8 cellular contexts compared by ENCODE assay signal in genomic region chr1:155979525-155980343, GRCh38. TPM values are rescaled to one million over a fixed set of nuclear protein-coding genes. Genes with fewer than 3 reads are reported as not detected.
A peak's percentile ranks its signal among the peaks of the same experiment; 100 is the strongest.
DNase-seq lines count a peak whose midpoint lies in the region; ATAC-seq, FAIRE-seq and TF ChIP-seq lines count a peak whose summit lies in the region.

No MANE protein-coding gene starts in this region.

- intact Hi-C loops in K562 (cut with micrococcal nuclease) (loop anchor here (5.0 kb wide), 1 partner anchor 73 kb away; the partner anchor contains the start of genes LAMTOR2 and UBQLN4), HepG2 (cut with micrococcal nuclease; ENCODE audit: unreplicated experiment) (loop anchor here (5.0 kb wide), 1 partner anchor 37 kb away; the partner anchor contains the start of gene RXFP4)

- H3K27ac ChIP-seq in C4-2B (peak overlapping the region; percentile 4; the same call in 1 of the 2 replicates), K562 (ENCODE audit: extremely low read depth, low read depth, low read length) (peak overlapping the region; percentile 93), HepG2 (ENCODE audit: extremely low read length, insufficient read depth, low read length) (no peak overlapping the region)

- peak overlapping the region; percentile 89 to 97 for H3K9ac ChIP-seq in K562 (ENCODE audit: insufficient read depth in 1 of 2, low read depth in 2 of 2, low read length in 2 of 2)
- H3K9ac ChIP-seq in HepG2 (ENCODE audit: insufficient read depth, low read depth, low read length), result peak overlapping the region; percentile 83; the same call in 1 of the 2 replicates

- 0 out of 4 replicates have a peak, but pooled peaks of 1 of the 2 experiments have one; percentile 4 for TF ChIP-seq RAD21 in K562 (CRISPR knock-in tag; conservative IDR thresholded peaks at IDR 0.05 in 1 of 2, IDR thresholded peaks at IDR 0.05 in 1 of 2)
- no peak for TF ChIP-seq RAD21 in HepG2 (CRISPR knock-in tag; IDR thresholded peaks at IDR 0.05)

- no peaks in the 10 kb centered on the region for H3K27me3 Mint-ChIP-seq in type B pancreatic cell

- TF ChIP-seq EP300 in K562 (IDR thresholded peaks at IDR 0.05; ENCODE audit: low read length) (peak; percentile 29; the same call in 1 of the 2 replicates), HepG2 (IDR thresholded peaks at IDR 0.05; ENCODE audit: low read depth in 2 of 2, low read length in 2 of 2) (no peak), HepG2 (CRISPR knock-in tag; IDR thresholded peaks at IDR 0.05; ENCODE audit: borderline replicate concordance) (no peak)

- H3K79me2 ChIP-seq in K562 (ENCODE audit: control insufficient read depth, insufficient read depth, low read length), result peaks cover 75% of the 10 kb centered on the region
- peaks cover 31% of the 10 kb centered on the region for H3K79me2 ChIP-seq in HepG2 (ENCODE audit: insufficient read depth, low read length)

- POLR2A ChIA-PET in K562 (lab: Yijun Ruan, JAX), result interaction anchor here (0.6 to 8.5 kb wide), 10 partner anchors 9 to 246 kb away, joined by 3 to 50 read pairs (median 4); partner anchors contain the start of gene KHDC4
- POLR2A ChIA-PET in HepG2 (lab: Yijun Ruan, JAX), result interaction anchor here (1.0 to 13.5 kb wide), 8 partner anchors 12 to 87 kb away, joined by 4 to 390 read pairs (median 10); partner anchors contain the start of genes KHDC4 and RXFP4

- 5% methylated on average over 4 of the region's 5 CpGs for WGBS in K562 (ENCODE audit: insufficient coverage, low coverage, missing lambda C conversion rate)
- 46% methylated on average over 5 of the region's 5 CpGs for whole genome bisulfite sequencing in HepG2 (ENCODE audit: low lambda C conversion rate)

- TF ChIP-seq CTCF in C4-2B (conservative IDR thresholded peaks at IDR 0.05) (no peak), K562 (IDR thresholded peaks at IDR 0.05 in 2 of 3, conservative IDR thresholded peaks at IDR 0.05 in 1 of 3; ENCODE audit: insufficient read depth in 2 of 3, low read depth in 1 of 3, low read length in 3 of 3) (peak in 1 of 3 experiments; percentile 24; a peak in 1 of 6 replicates), HepG2 (CRISPR knock-in tag; IDR thresholded peaks at IDR 0.05) (no peak), type B pancreatic cell (conservative IDR thresholded peaks at IDR 0.05) (no peak)

- H3K36me3 ChIP-seq in K562 (ENCODE audit: control insufficient read depth, insufficient read depth, low read length), result peaks cover 9% of the 10 kb centered on the region; the same call in 2 of the 3 replicates
- H3K36me3 ChIP-seq in HepG2 (replicated peaks in 1 of 2; ENCODE audit: control insufficient read depth in 1 of 2, insufficient read depth in 2 of 2, low read length in 2 of 2), result no peaks in the 10 kb centered on the region

- no peaks in the 10 kb centered on the region for H3K36me3 Mint-ChIP-seq in type B pancreatic cell

- CTCF ChIA-PET in K562 (lab: Yijun Ruan, JAX; ENCODE audit: low intra/inter-chr PET ratio) (no interaction called here), HepG2 (lab: Yijun Ruan, JAX; ENCODE audit: low intra/inter-chr PET ratio, low total read pairs) (no interaction called here)

- H2AFZ ChIP-seq in K562 (ENCODE audit: low read depth, low read length) (peak overlapping the region; percentile 18; the same call in 1 of the 2 replicates), HepG2 (ENCODE audit: low read length) (no peak overlapping the region)

- H3K4me3 ChIP-seq in K562, result peak overlapping the region; percentile 82
- H3K4me3 ChIP-seq in HepG2 (replicated peaks in 1 of 3; ENCODE audit: insufficient read depth in 1 of 3, low read depth in 2 of 3, low read length in 3 of 3), result peak overlapping the region; percentile 85 to 92 (median 90)

- H3K4me1 ChIP-seq in K562 (replicated peaks in 1 of 2; ENCODE audit: control insufficient read depth in 2 of 2, insufficient read depth in 2 of 2, low read length in 2 of 2), result peaks cover 54 to 65% of the 10 kb centered on the region in 2 experiments
- H3K4me1 ChIP-seq in HepG2 (ENCODE audit: insufficient read depth, low read length), result peaks cover 87% of the 10 kb centered on the region

- peak overlapping the region; percentile 91 for H3K4me3 Mint-ChIP-seq in type B pancreatic cell

- DNase-seq in KBM-7 (peak; percentile 54), K562 (ENCODE audit: extremely low read depth in 1 of 4, low spot score in 3 of 4) (peak; percentile 64 to 85 (median 74)), HepG2 (ENCODE audit: low spot score) (no peak), type B pancreatic cell (ENCODE audit: extremely low spot score, unreplicated experiment) (no peak), DMS 273 treated with DMSO at 0.1 percent for 48 hours (lab: John Stamatoyannopoulos, UW) (no peak), NCI-H2171 (lab: John Stamatoyannopoulos, UW) (no peak)
- no peak for DNase-seq in stimulated activated CD4-positive, alpha-beta T cell treated with anti-CD3 and anti-CD28 coated beads, Interleukin-4, amount 100 ng/mL, for 24 hours

- ATAC-seq in K562, result peak; percentile 63
- no peak for ATAC-seq in HepG2

- no peaks in the 10 kb centered on the region for H3K9me1 ChIP-seq in K562 (ENCODE audit: control insufficient read depth, insufficient read depth, low read length)

- H3K9me3 Mint-ChIP-seq in type B pancreatic cell, result no peaks in the 10 kb centered on the region

- H3K4me2 ChIP-seq in K562 (ENCODE audit: insufficient read depth, low read length) (peak overlapping the region; percentile 97), HepG2 (ENCODE audit: low read depth, low read length) (peak overlapping the region; percentile 92)

- no TSS peak for BruUV-seq in K562 (replicated peaks; lab: Mats Ljungman, UMichigan)
- no TSS peak for BruUV-seq in HepG2 (replicated peaks; lab: Mats Ljungman, UMichigan)

- H4K20me1 ChIP-seq in K562 (replicated peaks; ENCODE audit: control insufficient read depth, insufficient read depth, low read length), result peaks cover 8% of the 10 kb centered on the region; the same call in 1 of the 2 replicates
- no peaks in the 10 kb centered on the region for H4K20me1 ChIP-seq in HepG2 (ENCODE audit: insufficient read depth, low read length)

- H3K9me3 ChIP-seq in K562 (replicated peaks; ENCODE audit: control insufficient read depth, insufficient read depth, low read depth, low read length) (no peaks in the 10 kb centered on the region), HepG2 (ENCODE audit: low read length) (no peaks in the 10 kb centered on the region)

- FAIRE-seq in K562 (lab: Jason Lieb, UNC) (peak; percentile 95), HepG2 (lab: Jason Lieb, UNC) (no peak)

- H3K27me3 ChIP-seq in K562 (ENCODE audit: control insufficient read depth in 2 of 2, insufficient read depth in 2 of 2, low read length in 2 of 2), result no peaks in the 10 kb centered on the region
- no peaks in the 10 kb centered on the region; a peak in 1 of 5 replicates for H3K27me3 ChIP-seq in HepG2 (ENCODE audit: control insufficient read depth in 1 of 2, insufficient read depth in 2 of 2, low read length in 2 of 2)

- TF ChIP-seq POLR2A in K562 (conservative IDR thresholded peaks at IDR 0.05) (peak; percentile 52), HepG2 (IDR thresholded peaks at IDR 0.05; ENCODE audit: insufficient read depth in 1 of 2, low read depth in 2 of 2, low read length in 2 of 2) (no peak)

- H3K4me1 Mint-ChIP-seq in type B pancreatic cell (ENCODE audit: unreplicated experiment), result peaks cover 51% of the 10 kb centered on the region

- in situ Hi-C loops in KBM-7 (cut with MboI; ENCODE audit: low pct_unique_long_range_greater_than_20kb, low sequenced_read_pairs) (no loop called here), K562 (cut with MboI) (no loop called here), HepG2 (cut with HindIII; ENCODE audit: extremely low pct_ligation_motif_present, low pct_unique_long_range_greater_than_20kb) (loop anchor here (10.0 kb wide), 1 partner anchor 45 kb away; the partner anchor contains the start of gene KHDC4)

- H3K27ac Mint-ChIP-seq in type B pancreatic cell, result peak overlapping the region; percentile 83

RNA-seq across cellular contexts. Expression of gene ARHGEF2, which starts 1.4 kb away (rescaled TPM):
- 175 and 365 TPM in 2 replicates for total RNA-seq in K562 (2011; cell fraction: chromatin; rRNA removed; ENCODE audit: low replicate concordance)
- total RNA-seq in K562 (2011; cell fraction: nucleolus; rRNA removed), result 135 and 163 TPM in 2 replicates
- 142 and 179 TPM in 2 replicates for total RNA-seq in K562 (2011; cell fraction: nucleoplasm; rRNA removed)
- 113 and 119 TPM in 2 replicates for total RNA-seq in K562 (2014; rRNA removed)
- total RNA-seq in K562 (2014; rRNA removed; fragmentation: Illumina TruSeq; extraction: Trizol), result 59.1 and 66.7 TPM in 2 replicates
- 62.2 and 63.9 TPM in 2 replicates for total RNA-seq in K562 (2015; rRNA removed; fragmentation: Illumina TruSeq; extraction: Trizol)
- 147 and 162 TPM in 2 replicates for total RNA-seq in K562 (2021)
- 52.8 and 100 TPM in 2 replicates for polyA plus RNA-seq in K562 (2011; rRNA removed)
- 40.6 and 45.1 TPM in 2 replicates for polyA plus RNA-seq in K562 (2011; cell fraction: cytosol; rRNA removed)
- 202 and 207 TPM in 2 replicates for polyA plus RNA-seq in K562 (2011; cell fraction: nucleus; rRNA removed)
- polyA plus RNA-seq in K562 (2012), result 106 and 239 TPM in 2 replicates
- polyA plus RNA-seq in K562 (2014; fragmentation: Illumina TruSeq; extraction: Trizol), result 121 and 136 TPM in 2 replicates
- polyA plus RNA-seq in K562 (2014; fragmentation: Nextera tagmentation; extraction: Ambion mirVana), result 1 to 10 TPM; 7.1 to 8.9 TPM
- 79.1 and 95.7 TPM in 2 replicates for polyA plus RNA-seq in K562 (2014; rRNA removed)
- 70.3 and 101 TPM in 2 replicates for polyA minus RNA-seq in K562 (2011; rRNA and poly(A)+ RNA removed)
- polyA minus RNA-seq in K562 (2011; cell fraction: cytosol; rRNA and poly(A)+ RNA removed), result 51.2 and 55.2 TPM in 2 replicates
- 72.3 and 98.7 TPM in 2 replicates for polyA minus RNA-seq in K562 (2011; cell fraction: nucleus; rRNA and poly(A)+ RNA removed)
- total RNA-seq in HepG2 (2016; rRNA removed; fragmentation: Illumina TruSeq; extraction: Trizol), result 15.0 and 16.1 TPM in 2 replicates
- 7.7 and 8.4 TPM in 2 replicates for total RNA-seq in HepG2 (2016; cell fraction: cytosol; rRNA removed; fragmentation: Illumina TruSeq; extraction: Trizol; ENCODE audit: low read depth)
- total RNA-seq in HepG2 (2016; cell fraction: insoluble cytoplasmic fraction; rRNA removed; fragmentation: Illumina TruSeq; extraction: Trizol), result 12.9 and 18.6 TPM in 2 replicates
- total RNA-seq in HepG2 (2016; cell fraction: membrane; rRNA removed; fragmentation: Illumina TruSeq; extraction: Trizol), result 10.3 and 11.1 TPM in 2 replicates
- 13.2 and 15.5 TPM in 2 replicates for total RNA-seq in HepG2 (2016; cell fraction: nucleus; rRNA removed; fragmentation: Illumina TruSeq; extraction: Trizol)
- polyA plus RNA-seq in HepG2 (2011; rRNA removed), result 32.1 and 33.1 TPM in 2 replicates
- polyA plus RNA-seq in HepG2 (2011; cell fraction: cytosol; rRNA removed), result 15.2 and 17.5 TPM in 2 replicates
- 104 and 108 TPM in 2 replicates for polyA plus RNA-seq in HepG2 (2011; cell fraction: nucleus; rRNA removed)
- 28.0 and 37.8 TPM in 2 replicates for polyA plus RNA-seq in HepG2 (2012)
- polyA plus RNA-seq in HepG2 (2016; cell fraction: cytosol; fragmentation: Illumina TruSeq; extraction: Trizol; ENCODE audit: low read depth), result 1.9 and 2.0 TPM in 2 replicates
- polyA plus RNA-seq in HepG2 (2016; cell fraction: insoluble cytoplasmic fraction; fragmentation: Illumina TruSeq; extraction: Trizol; ENCODE audit: low read depth), result 13.1 and 13.4 TPM in 2 replicates
- 3.6 and 3.8 TPM in 2 replicates for polyA plus RNA-seq in HepG2 (2016; cell fraction: membrane; fragmentation: Illumina TruSeq; extraction: Trizol; ENCODE audit: low read depth)
- polyA plus RNA-seq in HepG2 (2016; cell fraction: nucleus; fragmentation: Illumina TruSeq; extraction: Trizol; ENCODE audit: insufficient read depth, low read depth), result 34.1 and 35.2 TPM in 2 replicates
- polyA minus RNA-seq in HepG2 (2011; rRNA and poly(A)+ RNA removed; ENCODE audit: low replicate concordance), result 54.1 and 96.8 TPM in 2 replicates
- polyA minus RNA-seq in HepG2 (2011; cell fraction: cytosol; rRNA and poly(A)+ RNA removed), result 17.6 and 19.9 TPM in 2 replicates
- polyA minus RNA-seq in HepG2 (2011; cell fraction: nucleus; rRNA and poly(A)+ RNA removed), result 50.0 and 65.8 TPM in 2 replicates
- total RNA-seq in type B pancreatic cell (ENCODE audit: low replicate concordance), result 46.4 and 80.6 TPM in 2 replicates

RNA-seq across cellular contexts. Expression of gene RXFP4, which starts 38.3 kb away (rescaled TPM):
- 0.42 TPM in 1 of 2 replicates, not detected in the other for total RNA-seq in K562 (2011; cell fraction: chromatin; rRNA removed; ENCODE audit: low replicate concordance)
- total RNA-seq in K562 (2011; cell fraction: nucleolus; rRNA removed), result not detected in 2 replicates
- total RNA-seq in K562 (2011; cell fraction: nucleoplasm; rRNA removed), result 0.29 TPM in 1 of 2 replicates, not detected in the other
- total RNA-seq in K562 (2014; rRNA removed) (0.64 TPM in 1 of 2 replicates, not detected in the other), K562 (2014; rRNA removed; fragmentation: Illumina TruSeq; extraction: Trizol) (not detected in 2 replicates), K562 (2015; rRNA removed; fragmentation: Illumina TruSeq; extraction: Trizol) (not detected in 2 replicates), K562 (2021) (not detected in 2 replicates), HepG2 (2016; rRNA removed; fragmentation: Illumina TruSeq; extraction: Trizol) (0.38 TPM in 1 of 2 replicates, not detected in the other), type B pancreatic cell (ENCODE audit: low replicate concordance) (not detected in 2 replicates)
- polyA plus RNA-seq in K562 (2011; rRNA removed) (not detected in 2 replicates), K562 (2014; fragmentation: Illumina TruSeq; extraction: Trizol) (not detected in 2 replicates), K562 (2014; fragmentation: Nextera tagmentation; extraction: Ambion mirVana) (not detected), K562 (2014; rRNA removed) (not detected in 2 replicates), HepG2 (2011; rRNA removed) (1.4 and 1.9 TPM in 2 replicates)
- not detected in 2 replicates for polyA plus RNA-seq in K562 (2011; cell fraction: cytosol; rRNA removed)
- polyA plus RNA-seq in K562 (2011; cell fraction: nucleus; rRNA removed), result not detected in 2 replicates
- not detected in 2 replicates for polyA plus RNA-seq in K562 (2012)
- polyA minus RNA-seq in K562 (2011; rRNA and poly(A)+ RNA removed), result not detected in 2 replicates
- polyA minus RNA-seq in K562 (2011; cell fraction: cytosol; rRNA and poly(A)+ RNA removed), result not detected in 2 replicates
- polyA minus RNA-seq in K562 (2011; cell fraction: nucleus; rRNA and poly(A)+ RNA removed), result not detected in 2 replicates
- not detected in 2 replicates for total RNA-seq in HepG2 (2016; cell fraction: cytosol; rRNA removed; fragmentation: Illumina TruSeq; extraction: Trizol; ENCODE audit: low read depth)
- 0.25 and 0.28 TPM in 2 replicates for total RNA-seq in HepG2 (2016; cell fraction: insoluble cytoplasmic fraction; rRNA removed; fragmentation: Illumina TruSeq; extraction: Trizol)
- total RNA-seq in HepG2 (2016; cell fraction: membrane; rRNA removed; fragmentation: Illumina TruSeq; extraction: Trizol), result not detected in 2 replicates
- total RNA-seq in HepG2 (2016; cell fraction: nucleus; rRNA removed; fragmentation: Illumina TruSeq; extraction: Trizol), result 0.31 TPM in 1 of 2 replicates, not detected in the other
- 1.3 and 2.1 TPM in 2 replicates for polyA plus RNA-seq in HepG2 (2011; cell fraction: cytosol; rRNA removed)
- polyA plus RNA-seq in HepG2 (2011; cell fraction: nucleus; rRNA removed), result 0.42 and 0.48 TPM in 2 replicates
- polyA plus RNA-seq in HepG2 (2012), result 0.48 and 0.72 TPM in 2 replicates
- polyA plus RNA-seq in HepG2 (2016; cell fraction: cytosol; fragmentation: Illumina TruSeq; extraction: Trizol; ENCODE audit: low read depth), result 0.08 TPM in 1 of 2 replicates, not detected in the other
- polyA plus RNA-seq in HepG2 (2016; cell fraction: insoluble cytoplasmic fraction; fragmentation: Illumina TruSeq; extraction: Trizol; ENCODE audit: low read depth), result not detected in 2 replicates
- not detected in 2 replicates for polyA plus RNA-seq in HepG2 (2016; cell fraction: membrane; fragmentation: Illumina TruSeq; extraction: Trizol; ENCODE audit: low read depth)
- polyA plus RNA-seq in HepG2 (2016; cell fraction: nucleus; fragmentation: Illumina TruSeq; extraction: Trizol; ENCODE audit: insufficient read depth, low read depth), result 0.64 and 0.79 TPM in 2 replicates
- polyA minus RNA-seq in HepG2 (2011; rRNA and poly(A)+ RNA removed; ENCODE audit: low replicate concordance), result 1.4 and 2.7 TPM in 2 replicates
- 0.49 TPM in 1 of 2 replicates, not detected in the other for polyA minus RNA-seq in HepG2 (2011; cell fraction: cytosol; rRNA and poly(A)+ RNA removed)
- polyA minus RNA-seq in HepG2 (2011; cell fraction: nucleus; rRNA and poly(A)+ RNA removed), result 0.39 and 1.1 TPM in 2 replicates

RNA-seq across cellular contexts. Expression of gene SSR2, which starts 41.0 kb away (rescaled TPM):
- total RNA-seq in K562 (2011; cell fraction: chromatin; rRNA removed; ENCODE audit: low replicate concordance), result 135 and 263 TPM in 2 replicates
- 381 and 406 TPM in 2 replicates for total RNA-seq in K562 (2011; cell fraction: nucleolus; rRNA removed)
- 336 and 340 TPM in 2 replicates for total RNA-seq in K562 (2011; cell fraction: nucleoplasm; rRNA removed)
- total RNA-seq in K562 (2014; rRNA removed) (161 and 196 TPM in 2 replicates), K562 (2014; rRNA removed; fragmentation: Illumina TruSeq; extraction: Trizol) (211 and 214 TPM in 2 replicates), K562 (2015; rRNA removed; fragmentation: Illumina TruSeq; extraction: Trizol) (228 TPM in 2 replicates), K562 (2021) (167 and 183 TPM in 2 replicates), HepG2 (2016; rRNA removed; fragmentation: Illumina TruSeq; extraction: Trizol) (150 and 284 TPM in 2 replicates), type B pancreatic cell (ENCODE audit: low replicate concordance) (223 and 248 TPM in 2 replicates)
- polyA plus RNA-seq in K562 (2011; rRNA removed) (411 and 494 TPM in 2 replicates), K562 (2014; fragmentation: Illumina TruSeq; extraction: Trizol) (350 and 402 TPM in 2 replicates), K562 (2014; fragmentation: Nextera tagmentation; extraction: Ambion mirVana) (100 to 1,000 TPM; 370 to 392 TPM), K562 (2014; rRNA removed) (240 and 277 TPM in 2 replicates), HepG2 (2011; rRNA removed) (442 and 461 TPM in 2 replicates)
- polyA plus RNA-seq in K562 (2011; cell fraction: cytosol; rRNA removed), result 526 and 973 TPM in 2 replicates
- 138 and 218 TPM in 2 replicates for polyA plus RNA-seq in K562 (2011; cell fraction: nucleus; rRNA removed)
- polyA plus RNA-seq in K562 (2012), result 186 and 526 TPM in 2 replicates
- polyA minus RNA-seq in K562 (2011; rRNA and poly(A)+ RNA removed), result 232 and 241 TPM in 2 replicates
- polyA minus RNA-seq in K562 (2011; cell fraction: cytosol; rRNA and poly(A)+ RNA removed), result 105 and 113 TPM in 2 replicates
- 23.0 and 51.5 TPM in 2 replicates for polyA minus RNA-seq in K562 (2011; cell fraction: nucleus; rRNA and poly(A)+ RNA removed)
- total RNA-seq in HepG2 (2016; cell fraction: cytosol; rRNA removed; fragmentation: Illumina TruSeq; extraction: Trizol; ENCODE audit: low read depth), result 92.7 and 103 TPM in 2 replicates
- 138 and 293 TPM in 2 replicates for total RNA-seq in HepG2 (2016; cell fraction: insoluble cytoplasmic fraction; rRNA removed; fragmentation: Illumina TruSeq; extraction: Trizol)
- 147 and 165 TPM in 2 replicates for total RNA-seq in HepG2 (2016; cell fraction: membrane; rRNA removed; fragmentation: Illumina TruSeq; extraction: Trizol)
- 188 and 211 TPM in 2 replicates for total RNA-seq in HepG2 (2016; cell fraction: nucleus; rRNA removed; fragmentation: Illumina TruSeq; extraction: Trizol)
- polyA plus RNA-seq in HepG2 (2011; cell fraction: cytosol; rRNA removed), result 664 and 870 TPM in 2 replicates
- 174 and 212 TPM in 2 replicates for polyA plus RNA-seq in HepG2 (2011; cell fraction: nucleus; rRNA removed)
- 199 and 208 TPM in 2 replicates for polyA plus RNA-seq in HepG2 (2012)
- 105 and 112 TPM in 2 replicates for polyA plus RNA-seq in HepG2 (2016; cell fraction: cytosol; fragmentation: Illumina TruSeq; extraction: Trizol; ENCODE audit: low read depth)
- 153 and 154 TPM in 2 replicates for polyA plus RNA-seq in HepG2 (2016; cell fraction: insoluble cytoplasmic fraction; fragmentation: Illumina TruSeq; extraction: Trizol; ENCODE audit: low read depth)
- polyA plus RNA-seq in HepG2 (2016; cell fraction: membrane; fragmentation: Illumina TruSeq; extraction: Trizol; ENCODE audit: low read depth), result 145 and 154 TPM in 2 replicates
- polyA plus RNA-seq in HepG2 (2016; cell fraction: nucleus; fragmentation: Illumina TruSeq; extraction: Trizol; ENCODE audit: insufficient read depth, low read depth), result 326 and 354 TPM in 2 replicates
- polyA minus RNA-seq in HepG2 (2011; rRNA and poly(A)+ RNA removed; ENCODE audit: low replicate concordance), result 359 and 489 TPM in 2 replicates
- 105 and 115 TPM in 2 replicates for polyA minus RNA-seq in HepG2 (2011; cell fraction: cytosol; rRNA and poly(A)+ RNA removed)
- polyA minus RNA-seq in HepG2 (2011; cell fraction: nucleus; rRNA and poly(A)+ RNA removed), result 44.5 and 56.7 TPM in 2 replicates

RNA-seq across cellular contexts. Expression of gene KHDC4, which starts 45.5 kb away (rescaled TPM):
- total RNA-seq in K562 (2011; cell fraction: chromatin; rRNA removed; ENCODE audit: low replicate concordance), result 514 and 559 TPM in 2 replicates
- 287 and 289 TPM in 2 replicates for total RNA-seq in K562 (2011; cell fraction: nucleolus; rRNA removed)
- 287 and 343 TPM in 2 replicates for total RNA-seq in K562 (2011; cell fraction: nucleoplasm; rRNA removed)
- total RNA-seq in K562 (2014; rRNA removed) (65.6 and 72.9 TPM in 2 replicates), K562 (2014; rRNA removed; fragmentation: Illumina TruSeq; extraction: Trizol) (65.2 and 75.1 TPM in 2 replicates), K562 (2015; rRNA removed; fragmentation: Illumina TruSeq; extraction: Trizol) (75.3 and 77.3 TPM in 2 replicates), K562 (2021) (62.9 and 64.9 TPM in 2 replicates), HepG2 (2016; rRNA removed; fragmentation: Illumina TruSeq; extraction: Trizol) (15.9 and 33.5 TPM in 2 replicates), type B pancreatic cell (ENCODE audit: low replicate concordance) (42.5 and 57.8 TPM in 2 replicates)
- polyA plus RNA-seq in K562 (2011; rRNA removed) (185 and 202 TPM in 2 replicates), K562 (2014; fragmentation: Illumina TruSeq; extraction: Trizol) (61.5 and 78.8 TPM in 2 replicates), K562 (2014; fragmentation: Nextera tagmentation; extraction: Ambion mirVana) (10 to 100 TPM; 12.1 to 14.4 TPM), K562 (2014; rRNA removed) (127 and 132 TPM in 2 replicates), HepG2 (2011; rRNA removed) (74.5 and 92.0 TPM in 2 replicates)
- 110 and 164 TPM in 2 replicates for polyA plus RNA-seq in K562 (2011; cell fraction: cytosol; rRNA removed)
- polyA plus RNA-seq in K562 (2011; cell fraction: nucleus; rRNA removed), result 419 and 448 TPM in 2 replicates
- 38.0 and 62.2 TPM in 2 replicates for polyA plus RNA-seq in K562 (2012)
- polyA minus RNA-seq in K562 (2011; rRNA and poly(A)+ RNA removed), result 193 and 248 TPM in 2 replicates
- polyA minus RNA-seq in K562 (2011; cell fraction: cytosol; rRNA and poly(A)+ RNA removed), result 69.5 and 86.4 TPM in 2 replicates
- 101 and 173 TPM in 2 replicates for polyA minus RNA-seq in K562 (2011; cell fraction: nucleus; rRNA and poly(A)+ RNA removed)
- 17.8 and 22.2 TPM in 2 replicates for total RNA-seq in HepG2 (2016; cell fraction: cytosol; rRNA removed; fragmentation: Illumina TruSeq; extraction: Trizol; ENCODE audit: low read depth)
- total RNA-seq in HepG2 (2016; cell fraction: insoluble cytoplasmic fraction; rRNA removed; fragmentation: Illumina TruSeq; extraction: Trizol), result 17.1 and 30.7 TPM in 2 replicates
- 16.0 and 18.2 TPM in 2 replicates for total RNA-seq in HepG2 (2016; cell fraction: membrane; rRNA removed; fragmentation: Illumina TruSeq; extraction: Trizol)
- 51.8 and 57.5 TPM in 2 replicates for total RNA-seq in HepG2 (2016; cell fraction: nucleus; rRNA removed; fragmentation: Illumina TruSeq; extraction: Trizol)
- polyA plus RNA-seq in HepG2 (2011; cell fraction: cytosol; rRNA removed), result 35.4 and 38.7 TPM in 2 replicates
- 126 and 134 TPM in 2 replicates for polyA plus RNA-seq in HepG2 (2011; cell fraction: nucleus; rRNA removed)
- 37.2 and 38.4 TPM in 2 replicates for polyA plus RNA-seq in HepG2 (2012)
- 2.1 and 2.5 TPM in 2 replicates for polyA plus RNA-seq in HepG2 (2016; cell fraction: cytosol; fragmentation: Illumina TruSeq; extraction: Trizol; ENCODE audit: low read depth)
- polyA plus RNA-seq in HepG2 (2016; cell fraction: insoluble cytoplasmic fraction; fragmentation: Illumina TruSeq; extraction: Trizol; ENCODE audit: low read depth), result 14.7 and 16.3 TPM in 2 replicates
- polyA plus RNA-seq in HepG2 (2016; cell fraction: membrane; fragmentation: Illumina TruSeq; extraction: Trizol; ENCODE audit: low read depth), result 4.2 and 4.7 TPM in 2 replicates
- polyA plus RNA-seq in HepG2 (2016; cell fraction: nucleus; fragmentation: Illumina TruSeq; extraction: Trizol; ENCODE audit: insufficient read depth, low read depth), result 113 and 121 TPM in 2 replicates
- polyA minus RNA-seq in HepG2 (2011; rRNA and poly(A)+ RNA removed; ENCODE audit: low replicate concordance), result 83.9 and 155 TPM in 2 replicates
- 19.6 and 24.9 TPM in 2 replicates for polyA minus RNA-seq in HepG2 (2011; cell fraction: cytosol; rRNA and poly(A)+ RNA removed)
- 113 and 148 TPM in 2 replicates for polyA minus RNA-seq in HepG2 (2011; cell fraction: nucleus; rRNA and poly(A)+ RNA removed)

Comparison
In these comparisons a context has a peak if more than half of its experiments do, and no peak if none do; other contexts are left out.
1. DNase-seq: peak in KBM-7 (single experiment) and K562 (4 of 4); none in HepG2 (single experiment), type B pancreatic cell (single experiment), DMS 273 treated with DMSO at 0.1 percent for 48 hours (single experiment), stimulated activated CD4-positive, alpha-beta T cell treated with anti-CD3 and anti-CD28 coated beads, Interleukin-4, amount 100 ng/mL, for 24 hours (single experiment) and NCI-H2171 (single experiment).